In genomic region chr17:2070241-2071023, GRCh38 we compare ENCODE assay signal across 9 cellular contexts. TPM values are rescaled to one million over a fixed set of nuclear protein-coding genes. Genes with fewer than 3 reads are reported as not detected.
A peak's percentile ranks its signal among the peaks of the same experiment; 100 is the strongest.
DNase-seq lines count a peak whose midpoint lies in the region; ATAC-seq and TF ChIP-seq lines count a peak whose summit lies in the region.
"Had no signal": no experiment of that assay in that cellular context is flagged by ENCODE, and none has a peak within 500 bp of the region (broad histone marks: within the 10 kb centered on the region; RNA-seq: fewer than 3 reads in every experiment).

No MANE protein-coding gene starts in this region.

- peaks cover 12 to 93% (median 75%) of the 10 kb centered on the region in 12 donors for H3K4me1 ChIP-seq in heart left ventricle
- H3K4me1 ChIP-seq in naive thymus-derived CD4-positive, alpha-beta T cell (ENCODE audit: control insufficient read depth in 2 of 2, insufficient read depth in 2 of 2, low read length in 2 of 2) = peaks cover 0 to 28% of the 10 kb centered on the region in 2 donors

- ATAC-seq in heart left ventricle (no peak), Right ventricle myocardium superior (ENCODE audit: poor library complexity) (no peak), HG03060 (IDR thresholded peaks at IDR 0.05; ENCODE audit: low read depth, unreplicated experiment) (peak; percentile 83)
- ATAC-seq in naive thymus-derived CD4-positive, alpha-beta T cell = peak; percentile 49

- TF ChIP-seq CTCF in heart left ventricle (IDR thresholded peaks at IDR 0.05) = no peak

- POLR2A ChIA-PET in naive thymus-derived CD4-positive, alpha-beta T cell (lab: Charles Lee) = no interaction called here

- peak overlapping the region in 1 of 10 donors; percentile 53 for H3K4me3 Mint-ChIP-seq in naive thymus-derived CD4-positive, alpha-beta T cell

- CTCF ChIA-PET in naive thymus-derived CD4-positive, alpha-beta T cell (lab: Charles Lee) = interaction anchor here (1.1 kb wide), 1 partner anchor 175 kb away, joined by 4 read pairs; no protein-coding TSS in a partner anchor

- 85 to 88% (median 86%) methylated on average over 13 of the region's 13 CpGs for WGBS in heart left ventricle, 4 donors

- peaks cover 0 to 4% (median 0%) of the 10 kb centered on the region in 5 donors for H3K27me3 Mint-ChIP-seq in naive thymus-derived CD4-positive, alpha-beta T cell

- no peaks in the 10 kb centered on the region for H3K9me3 ChIP-seq in heart left ventricle
- no peaks in the 10 kb centered on the region for H3K9me3 ChIP-seq in naive thymus-derived CD4-positive, alpha-beta T cell (ENCODE audit: control insufficient read depth in 2 of 3, low read length in 3 of 3)

- no peak overlapping the region for H3K4me3 ChIP-seq in heart left ventricle
- H3K4me3 ChIP-seq in naive thymus-derived CD4-positive, alpha-beta T cell (ENCODE audit: low read length) = no peak overlapping the region

- peaks cover 0 to 76% (median 2%) of the 10 kb centered on the region in 7 donors for H3K4me1 Mint-ChIP-seq in naive thymus-derived CD4-positive, alpha-beta T cell

- H3K27me3 ChIP-seq in heart left ventricle = no peaks in the 10 kb centered on the region
- no peaks in the 10 kb centered on the region for H3K27me3 ChIP-seq in naive thymus-derived CD4-positive, alpha-beta T cell (ENCODE audit: control insufficient read depth in 2 of 2, insufficient read depth in 2 of 2, low read length in 2 of 2)

- DNase-seq in heart left ventricle = no peak
- DNase-seq in Right ventricle myocardium superior = no peak
- peak; percentile 85 for DNase-seq in activated CD8-positive, alpha-beta memory T cell treated with anti-CD3 and anti-CD28 coated beads, Interleukin-2, amount 50 U/mL, for 48 hours
- DNase-seq in naive thymus-derived CD4-positive, alpha-beta T cell = peak in 1 of 9 donors; percentile 66
- no peak for DNase-seq in NCI-H345 (lab: John Stamatoyannopoulos, UW)
- DNase-seq in OCI-M1 (lab: John Stamatoyannopoulos, UW) = no peak
- no peak for DNase-seq in DMS79 treated with DMSO at 0.1 percent for 48 hours (lab: John Stamatoyannopoulos, UW)

- H3K27ac ChIP-seq in heart left ventricle = peak overlapping the region; percentile 66 to 98 (median 86)
- H3K27ac ChIP-seq in naive thymus-derived CD4-positive, alpha-beta T cell (ENCODE audit: low read depth, low read length) = no peak overlapping the region

- intact Hi-C loops in heart left ventricle (cut with DNase I) (no loop called here), Right ventricle myocardium superior (cut with DNase I) (no loop called here)
- intact Hi-C loops in naive thymus-derived CD4-positive, alpha-beta T cell (cut with micrococcal nuclease) = loop anchor here in 1 of 2 donors (1.0 kb wide), 1 partner anchor 17 kb away; no protein-coding TSS in a partner anchor

- H3K9me3 Mint-ChIP-seq in naive thymus-derived CD4-positive, alpha-beta T cell = no peaks in the 10 kb centered on the region

- no peak for TF ChIP-seq POLR2A in heart left ventricle (IDR thresholded peaks at IDR 0.05)

- peak overlapping the region in 1 of 9 donors; percentile 87 for H3K27ac Mint-ChIP-seq in naive thymus-derived CD4-positive, alpha-beta T cell

- peaks cover 0 to 26% (median 4%) of the 10 kb centered on the region in 9 donors for H3K36me3 ChIP-seq in heart left ventricle
- peaks cover 0 to 75% (median 8%) of the 10 kb centered on the region in 3 experiments for H3K36me3 ChIP-seq in naive thymus-derived CD4-positive, alpha-beta T cell (ENCODE audit: control insufficient read depth in 2 of 3, insufficient read depth in 3 of 3, low read length in 3 of 3)

- H3K36me3 Mint-ChIP-seq in naive thymus-derived CD4-positive, alpha-beta T cell = peaks cover 16 to 83% (median 56%) of the 10 kb centered on the region in 5 donors

RNA-seq across cellular contexts. Expression of gene HIC1, which starts 15.5 kb away (rescaled TPM):
- total RNA-seq in heart left ventricle = 10 to 100 TPM in 7 of 9 donors, 1 to 10 TPM in 2; 8.9 to 29.6 (median 16.7) TPM
- polyA plus RNA-seq in heart left ventricle = 10 to 100 TPM in 1 of 2 donors, 1 to 10 TPM in 1; 8.3 to 11.7 TPM
- total RNA-seq in Right ventricle myocardium superior = 19.3 TPM
- total RNA-seq in naive thymus-derived CD4-positive, alpha-beta T cell = 100 to 1,000 TPM in 1 of 5 experiments, 1 to 10 TPM in 4; 1.4 to 128 (median 6.3) TPM
- under 1 TPM; 0.56 to 0.83 TPM for polyA plus RNA-seq in naive thymus-derived CD4-positive, alpha-beta T cell

RNA-seq across cellular contexts. Expression of gene OVCA2, which starts 28.6 kb away (rescaled TPM):
- total RNA-seq in heart left ventricle = 10 to 100 TPM; 16.0 to 30.2 (median 20.0) TPM
- polyA plus RNA-seq in heart left ventricle = 10 to 100 TPM; 26.6 to 52.4 TPM
- 13.7 TPM for total RNA-seq in Right ventricle myocardium superior
- total RNA-seq in naive thymus-derived CD4-positive, alpha-beta T cell = 10 to 100 TPM; 24.5 to 37.9 (median 31.8) TPM
- polyA plus RNA-seq in naive thymus-derived CD4-positive, alpha-beta T cell = 10 to 100 TPM; 52.7 to 65.5 TPM

RNA-seq across cellular contexts. Expression of gene DPH1, which starts 40.5 kb away (rescaled TPM):
- total RNA-seq in heart left ventricle (10 to 100 TPM; 14.0 to 38.1 (median 27.6) TPM), Right ventricle myocardium superior (26.8 TPM)
- polyA plus RNA-seq in heart left ventricle = 10 to 100 TPM; 18.8 to 23.4 TPM
- total RNA-seq in naive thymus-derived CD4-positive, alpha-beta T cell = 100 to 1,000 TPM in 1 of 5 experiments, 10 to 100 TPM in 4; 47.3 to 124 (median 97.6) TPM
- 10 to 100 TPM; 32.9 to 51.3 TPM for polyA plus RNA-seq in naive thymus-derived CD4-positive, alpha-beta T cell

RNA-seq across cellular contexts. Expression of gene RTN4RL1, which starts 45.3 kb away (rescaled TPM):
- total RNA-seq in heart left ventricle (1 to 10 TPM; 1.7 to 4.2 (median 2.7) TPM), Right ventricle myocardium superior (3.4 TPM)
- 1 to 10 TPM; 2.2 to 4.9 TPM for polyA plus RNA-seq in heart left ventricle
- total RNA-seq in naive thymus-derived CD4-positive, alpha-beta T cell = 1 to 10 TPM in 1 of 5 experiments, under 1 TPM in 2, not detected in 2; 0.19 to 1.5 (median 0.49) TPM
- polyA plus RNA-seq in naive thymus-derived CD4-positive, alpha-beta T cell = under 1 TPM; 0.21 to 0.58 TPM
- total RNA-seq: Daoy had no signal

Comparison
In these comparisons a context has a peak if more than half of its experiments do, and no peak if none do; other contexts are left out.
1. ATAC-seq: peak in HG03060 (single experiment) and naive thymus-derived CD4-positive, alpha-beta T cell (single experiment); none in heart left ventricle (0 of 4) and Right ventricle myocardium superior (single experiment).